8 cellular contexts compared by ENCODE assay signal in the genomic region with DNA sequence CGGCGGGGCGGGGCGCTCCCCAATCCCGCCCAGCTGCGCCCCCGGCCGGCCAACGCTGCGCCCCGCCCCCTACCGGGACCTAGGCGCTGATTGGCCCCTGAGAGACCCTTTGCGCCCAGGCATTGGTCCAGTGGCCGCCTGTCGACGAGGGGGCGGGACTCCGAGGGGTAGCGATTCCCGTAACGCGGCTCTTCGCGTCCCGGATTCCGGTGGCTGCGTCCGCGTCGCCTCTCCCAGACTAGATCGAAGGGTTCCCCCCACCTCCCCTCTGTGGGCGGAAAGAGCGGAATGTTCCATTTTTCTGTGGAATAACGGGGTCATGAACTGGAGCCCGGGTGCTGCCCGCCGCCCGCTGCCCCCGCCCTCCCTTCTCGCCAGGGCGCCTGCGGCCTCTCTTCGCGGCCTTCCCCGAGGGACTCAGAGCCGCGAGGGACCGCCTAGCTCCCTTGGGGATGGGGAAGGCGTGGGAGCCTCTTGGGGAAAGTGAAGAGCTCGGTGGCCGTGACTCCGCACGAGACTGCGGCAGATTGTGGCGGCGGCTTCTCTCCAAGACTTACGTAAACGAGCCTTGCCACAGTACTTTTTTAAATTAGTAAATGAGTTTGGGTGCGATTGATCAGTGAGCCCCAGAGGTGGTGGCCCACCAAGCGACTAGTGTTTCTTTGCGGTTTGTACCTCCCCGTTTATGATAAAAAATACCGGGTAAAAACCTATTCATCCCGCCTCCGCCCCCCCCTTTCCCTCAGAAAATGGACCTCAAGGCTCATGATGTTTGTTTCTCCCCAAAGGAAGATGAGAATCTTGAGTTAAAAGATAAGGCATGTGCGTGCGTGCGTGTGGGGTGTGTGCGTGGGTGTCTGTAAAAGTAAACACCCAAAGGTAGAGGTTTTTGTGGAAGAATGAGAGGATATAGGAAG. TPM values are rescaled to one million over a fixed set of nuclear protein-coding genes. Genes with fewer than 3 reads are reported as not detected.
A peak's percentile ranks its signal among the peaks of the same experiment; 100 is the strongest.
DNase-seq lines count a peak whose midpoint lies in the region; ATAC-seq, FAIRE-seq and TF ChIP-seq lines count a peak whose summit lies in the region.

No MANE protein-coding gene starts in this region.

- peak; percentile 13 for TF ChIP-seq CTCF in kidney (IDR thresholded peaks at IDR 0.05; ENCODE audit: borderline replicate concordance, extremely low read depth, insufficient read depth)

- peak; percentile 6 for FAIRE-seq in kidney (lab: Jason Lieb, UNC)

- peak; percentile 99 for DNase-seq in AG20443 (ENCODE audit: low spot score)
- peak; percentile 89 to 96 for DNase-seq in NCI-H446 (lab: John Stamatoyannopoulos, UW)
- peak; percentile 96 for DNase-seq in activated CD4-positive, CD25-positive, alpha-beta regulatory T cell treated with anti-CD3 and anti-CD28 coated beads, Interleukin-2, amount 50 U/mL, for 72 hours
- DNase-seq in cerebellar nuclear complex (lab: John Stamatoyannopoulos, UW): peak; percentile 79 to 84
- peak; percentile 99 for DNase-seq in kidney
- DNase-seq in stimulated activated CD4-positive, alpha-beta T cell treated with anti-CD3 and anti-CD28 coated beads, Interleukin-15, amount 100 ng/mL, for 24 hours: peak; percentile 99

- peak overlapping the region; percentile 76 to 87 for H3K9ac ChIP-seq in kidney (ENCODE audit: low read length in 2 of 2)

- peaks cover 4 to 8% of the 10 kb centered on the region in 2 donors for H3K4me1 ChIP-seq in kidney (ENCODE audit: control insufficient read depth in 1 of 2, insufficient read depth in 1 of 2, low read depth in 1 of 2, low read length in 2 of 2)

- intact Hi-C loops in kidney (cut with DNase I): no loop called here

- no peaks in the 10 kb centered on the region for H3K36me3 ChIP-seq in kidney (ENCODE audit: control insufficient read depth in 1 of 2, insufficient read depth in 2 of 2, low read length in 2 of 2)

- H3K27ac ChIP-seq in kidney (ENCODE audit: low read depth in 2 of 2, low read length in 2 of 2): peak overlapping the region; percentile 99 to 100

- no peaks in the 10 kb centered on the region for H3K9me3 ChIP-seq in kidney (ENCODE audit: control insufficient read depth in 1 of 2, low read length in 2 of 2)

- TF ChIP-seq POLR2A in GM19099 (IDR thresholded peaks at IDR 0.05; ENCODE audit: extremely low read depth, insufficient read length, low read depth): peak; percentile 56

- H3K4me3 ChIP-seq in kidney (ENCODE audit: low read length in 2 of 2): peak overlapping the region; percentile 74 to 76

- ATAC-seq in HG03378 (IDR thresholded peaks at IDR 0.05; ENCODE audit: unreplicated experiment): peak; percentile 80

RNA-seq across cellular contexts. Expression of a gene that starts 0.5 kb away (rescaled TPM):
- total RNA-seq in kidney: 378 TPM
- polyA plus RNA-seq in kidney (ENCODE audit: insufficient read depth, low read depth, low replicate concordance): 39.2 TPM

Comparison
In these comparisons a context has a peak if more than half of its experiments do, and no peak if none do; other contexts are left out.
1. Peak in every context shown above with its lines: DNase-seq, ATAC-seq, H3K4me3 ChIP-seq and H3K27ac ChIP-seq.